ENCODE assay signal across 5 cellular contexts in the genomic region with DNA sequence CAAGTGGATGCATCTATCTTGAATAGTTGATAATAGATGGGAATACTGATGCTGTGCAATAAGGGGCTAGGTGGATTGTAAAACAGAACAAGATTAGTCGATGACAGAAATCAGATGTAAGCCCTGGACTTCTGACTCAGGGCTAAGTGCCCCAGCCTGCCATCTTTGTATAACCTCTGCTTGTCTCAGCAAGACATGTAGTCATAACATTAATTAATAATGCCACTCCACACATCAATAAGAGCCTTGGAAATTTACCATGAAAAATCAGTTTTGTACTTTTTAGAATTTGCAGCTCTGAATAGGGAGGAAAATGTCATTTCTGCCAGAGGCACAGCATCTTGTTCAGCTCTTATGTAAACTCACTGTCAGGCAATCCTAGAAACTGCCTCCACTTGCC.
"Had no signal": no experiment of that assay in that cellular context is flagged by ENCODE, and none has a peak within 500 bp of the region (broad histone marks: within the 10 kb centered on the region; RNA-seq: fewer than 3 reads in every experiment).

No MANE protein-coding gene starts in this region.

- H3K27ac ChIP-seq: HL-60 had no signal

- ATAC-seq: HepG2, K562 had no signal

- DNase-seq: IMR-90, KBM-7 had no signal

- H3K4me3 ChIP-seq: K562 had no signal
